ENCODE assay signal across 9 cellular contexts in genomic region chr15:94070341-94071275, GRCh38.
DNase-seq lines count a peak whose midpoint lies in the region; ATAC-seq and TF ChIP-seq lines count a peak whose summit lies in the region.
"Had no signal": no experiment of that assay in that cellular context is flagged by ENCODE, and none has a peak within 500 bp of the region (broad histone marks: within the 10 kb centered on the region; RNA-seq: fewer than 3 reads in every experiment).

No MANE protein-coding gene starts in this region.

- TF ChIP-seq RAD21 in SK-N-SH (IDR thresholded peaks at IDR 0.05; ENCODE audit: low read length): no peak

- no peaks in the 10 kb centered on the region for H3K36me3 ChIP-seq in SK-N-SH (replicated peaks in 1 of 2; ENCODE audit: control insufficient read depth in 1 of 2, insufficient read depth in 2 of 2, low read length in 1 of 2)
- H3K36me3 ChIP-seq in uterus: no peaks in the 10 kb centered on the region

- no peak for TF ChIP-seq POLR2A in uterus (IDR thresholded peaks at IDR 0.05)

- no peak for TF ChIP-seq EP300 in SK-N-SH (IDR thresholded peaks at IDR 0.05; ENCODE audit: borderline replicate concordance in 1 of 2, low read depth in 1 of 2, low read length in 1 of 2)

- no peaks in the 10 kb centered on the region for H3K79me2 ChIP-seq in SK-N-SH (ENCODE audit: insufficient read depth)

- H4K20me1 ChIP-seq in SK-N-SH (ENCODE audit: insufficient read depth): no peaks in the 10 kb centered on the region

- H3K4me1 ChIP-seq in SK-N-SH (ENCODE audit: control insufficient read depth in 1 of 2, insufficient read depth in 2 of 2, low read depth in 1 of 2, low read length in 1 of 2): peaks cover 5 to 16% of the 10 kb centered on the region in 2 experiments; a peak in 2 of 4 replicates
- H3K4me1 ChIP-seq in uterus: peaks cover 0 to under 1% of the 10 kb centered on the region in 2 donors

- ATAC-seq in SK-N-SH treated with all-trans-retinoic acid at 6 μM for 48 hours: no peak; the same call in 2 of the 3 replicates
- no peak for ATAC-seq in left ventricle myocardium superior
- no peak for ATAC-seq in HG03097 (IDR thresholded peaks at IDR 0.05; ENCODE audit: low FRiP score, unreplicated experiment)
- no peak for ATAC-seq in HG03159 (IDR thresholded peaks at IDR 0.05; ENCODE audit: unreplicated experiment)
- ATAC-seq: Right ventricle myocardium inferior had no signal

- no peak overlapping the region for H3K4me2 ChIP-seq in SK-N-SH

- 78% methylated on average over 19 of the region's 19 CpGs for WGBS in SK-N-SH (ENCODE audit: low lambda C conversion rate)

- CTCF ChIA-PET in SK-N-SH (lab: Yijun Ruan, JAX): interaction anchor here (0.8 to 3.0 kb wide), 2 partner anchors 49 to 150 kb away, joined by 3 to 11 read pairs; no protein-coding TSS in a partner anchor

- POLR2A ChIA-PET in SK-N-SH (lab: Yijun Ruan, JAX): no interaction called here

- H3K9me3 ChIP-seq in SK-N-SH (no peaks in the 10 kb centered on the region), uterus (peaks cover 0 to 7% of the 10 kb centered on the region in 2 donors)

- no peak overlapping the region for H3K4me3 ChIP-seq in SK-N-SH (ENCODE audit: low read depth in 2 of 2, low read length in 1 of 2)
- H3K4me3 ChIP-seq in uterus: no peak overlapping the region

- no peak overlapping the region for H2AFZ ChIP-seq in SK-N-SH (ENCODE audit: low read depth)

- peak overlapping the region in 1 of 2 experiments; percentile 21; a peak in 1 of 4 replicates for H3K27ac ChIP-seq in SK-N-SH (ENCODE audit: low read depth in 2 of 2, low read length in 1 of 2)
- H3K27ac ChIP-seq in uterus: peak overlapping the region; percentile 75 to 83

- no peak for DNase-seq in SK-N-SH
- peak; percentile 30 for DNase-seq in NCI-H524 treated with DMSO at 0.1 percent for 48 hours (lab: John Stamatoyannopoulos, UW)
- peak; percentile 18 for DNase-seq in glomerular visceral epithelial cell (ENCODE audit: extremely low spot score)
- peak; percentile 25 to 51 for DNase-seq in uterus
- no peak for DNase-seq in left ventricle myocardium superior

- no peaks in the 10 kb centered on the region for H3F3A ChIP-seq in SK-N-SH (replicated peaks; ENCODE audit: insufficient read depth)

- H3K27me3 ChIP-seq in SK-N-SH (ENCODE audit: insufficient read depth) (no peaks in the 10 kb centered on the region), uterus (no peaks in the 10 kb centered on the region)

- H3K9ac ChIP-seq in SK-N-SH: no peak overlapping the region

- no peaks in the 10 kb centered on the region for H3K9me2 ChIP-seq in SK-N-SH

- intact Hi-C loops in uterus (cut with DNase I; ENCODE audit: low total_unique reads): no loop called here
- intact Hi-C loops in left ventricle myocardium superior (cut with micrococcal nuclease): no loop called here

- TF ChIP-seq CTCF in SK-N-SH (IDR thresholded peaks at IDR 0.05) (no peak), uterus (IDR thresholded peaks at IDR 0.05) (no peak)

TF ChIP-seq in SK-N-SH, 30 proteins besides CTCF, POLR2A, EP300 and RAD21:
- no peak for TF ChIP-seq FOXM1 (IDR thresholded peaks at IDR 0.05; ENCODE audit: low read depth)
- TF ChIP-seq ZBTB33 (IDR thresholded peaks at IDR 0.05; ENCODE audit: borderline replicate concordance, low read depth): no peak
- TF ChIP-seq GATA2 (CRISPR knock-in tag; IDR thresholded peaks at IDR 0.05): no peak
- peak; percentile 29; the same call in 1 of the 2 replicates for TF ChIP-seq TCF12 (IDR thresholded peaks at IDR 0.05)
- no peak for TF ChIP-seq TEAD4 (IDR thresholded peaks at IDR 0.05; ENCODE audit: borderline replicate concordance, insufficient read depth)
- 0 out of 2 replicates have a peak, but pooled peaks have one; percentile 24 for TF ChIP-seq FOSL2 (IDR thresholded peaks at IDR 0.05; ENCODE audit: borderline replicate concordance, low read depth)
- TF ChIP-seq RFX5 (IDR thresholded peaks at IDR 0.05; ENCODE audit: low read length): no peak
- no peak for TF ChIP-seq ELF1 (IDR thresholded peaks at IDR 0.05)
- no peak for TF ChIP-seq FOXJ3 (CRISPR knock-in tag; IDR thresholded peaks at IDR 0.05)
- TF ChIP-seq, protein P1, sequence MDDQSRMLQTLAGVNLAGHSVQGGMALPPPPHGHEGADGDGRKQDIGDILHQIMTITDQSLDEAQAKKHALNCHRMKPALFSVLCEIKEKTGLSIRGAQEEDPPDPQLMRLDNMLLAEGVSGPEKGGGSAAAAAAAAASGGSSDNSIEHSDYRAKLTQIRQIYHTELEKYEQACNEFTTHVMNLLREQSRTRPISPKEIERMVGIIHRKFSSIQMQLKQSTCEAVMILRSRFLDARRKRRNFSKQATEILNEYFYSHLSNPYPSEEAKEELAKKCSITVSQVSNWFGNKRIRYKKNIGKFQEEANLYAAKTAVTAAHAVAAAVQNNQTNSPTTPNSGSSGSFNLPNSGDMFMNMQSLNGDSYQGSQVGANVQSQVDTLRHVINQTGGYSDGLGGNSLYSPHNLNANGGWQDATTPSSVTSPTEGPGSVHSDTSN (IDR thresholded peaks at IDR 0.05): peak; percentile 25; the same call in 1 of the 2 replicates

TF ChIP-seq in SK-N-SH treated with all-trans-retinoic acid at 6 μM for 48 hours, 23 proteins besides CTCF, POLR2A, EP300 and RAD21:
- TF ChIP-seq ZFP30 (CRISPR knock-in tag; IDR thresholded peaks at IDR 0.05): no peak
- TF ChIP-seq ARNTL (CRISPR knock-in tag; IDR thresholded peaks at IDR 0.05; ENCODE audit: borderline replicate concordance, low read depth): no peak

Comparison
In these comparisons a context has a peak if more than half of its experiments do, and no peak if none do; other contexts are left out.
1. DNase-seq: peak in NCI-H524 treated with DMSO at 0.1 percent for 48 hours (single experiment), glomerular visceral epithelial cell (single experiment) and uterus (2 of 2); none in SK-N-SH (single experiment) and left ventricle myocardium superior (single experiment).